Comparison of ENCODE assay signal across 20 cellular contexts in genomic region chr2:70099270-70099669, GRCh38.
"Had no signal": no experiment of that assay in that cellular context is flagged by ENCODE, and none has a peak within 500 bp of the region (broad histone marks: within the 10 kb centered on the region; RNA-seq: fewer than 3 reads in every experiment).

No MANE protein-coding gene starts in this region.

- H3K9me3 Mint-ChIP-seq: activated CD8-positive, alpha-beta T cell treated with anti-CD3 and anti-CD28 coated beads for 36 hours; activated T-helper 1 cell treated with anti-CD3 and anti-CD28 coated beads, Interleukin-12 subunit alpha, Interleukin-12 subunit beta, Interleukin-2, Interleukin-4 antibody, amounts not matched to agents 30 ng/mL and 10 ng/mL and 1 ng/mL, durations not matched to agents 14 hours and 24 hours and 36 hours; dendritic cell treated with granulocyte-macrophage colony-stimulating factor and Interleukin-4, amounts not matched to agents 40 ng/mL and 50 ng/mL, for 4 days; natural killer cell; neural progenitor cell; T-helper 1 cell treated with Interleukin-12 subunit alpha and Interleukin-12 subunit beta and Interleukin-4 antibody, amounts not matched to agents 30 μg/mL and 1 μg/mL, for 36 hours had no signal

- ATAC-seq: activated CD8-positive, alpha-beta T cell treated with anti-CD3 and anti-CD28 coated beads for 36 hours; foreskin keratinocyte; heart right ventricle; natural killer cell; psoas muscle had no signal

- H3K27me3 Mint-ChIP-seq: activated CD8-positive, alpha-beta T cell treated with anti-CD3 and anti-CD28 coated beads for 36 hours; dendritic cell treated with granulocyte-macrophage colony-stimulating factor and Interleukin-4, amounts not matched to agents 40 ng/mL and 50 ng/mL, for 4 days had no signal

- DNase-seq: activated CD4-positive, alpha-beta T cell treated with anti-CD3 and anti-CD28 coated beads for 48 hours; activated CD8-positive, alpha-beta T cell treated with anti-CD3 and anti-CD28 coated beads for 36 hours; activated gamma-delta T cell; activated naive CD4-positive, alpha-beta T cell treated with anti-CD3 and anti-CD28 coated beads, Interleukin-2, amount 50 U/mL, for 16 hours; central memory CD4-positive, alpha-beta T cell; endodermal cell; foreskin keratinocyte; heart right ventricle; midbrain; natural killer cell; occipital lobe; psoas muscle; stimulated activated CD4-positive, alpha-beta T cell treated with anti-CD3 and anti-CD28 coated beads, Interleukin-1b, Interleukin-23, amount 100 ng/mL, for 48 hours; stimulated activated naive CD4-positive, alpha-beta T cell treated with Interleukin-2 at 50 U/mL for 16 hours; T-helper 9 cell; trophoblast cell had no signal

- H3K4me3 Mint-ChIP-seq: activated CD8-positive, alpha-beta T cell treated with anti-CD3 and anti-CD28 coated beads for 36 hours; activated T-helper 1 cell treated with anti-CD3 and anti-CD28 coated beads, Interleukin-12 subunit alpha, Interleukin-12 subunit beta, Interleukin-2, Interleukin-4 antibody, amounts not matched to agents 30 ng/mL and 10 ng/mL and 1 ng/mL, durations not matched to agents 14 hours and 24 hours and 36 hours; dendritic cell treated with granulocyte-macrophage colony-stimulating factor and Interleukin-4, amounts not matched to agents 40 ng/mL and 50 ng/mL, for 4 days; endodermal cell; natural killer cell; neural progenitor cell; T-helper 1 cell treated with Interleukin-12 subunit alpha and Interleukin-12 subunit beta and Interleukin-4 antibody, amounts not matched to agents 30 μg/mL and 1 μg/mL, for 36 hours had no signal

- H3K36me3 Mint-ChIP-seq: natural killer cell had no signal

- H3K27ac Mint-ChIP-seq: activated T-helper 1 cell treated with anti-CD3 and anti-CD28 coated beads, Interleukin-12 subunit alpha, Interleukin-12 subunit beta, Interleukin-2, Interleukin-4 antibody, amounts not matched to agents 30 ng/mL and 10 ng/mL and 1 ng/mL, durations not matched to agents 14 hours and 24 hours and 36 hours; dendritic cell treated with granulocyte-macrophage colony-stimulating factor and Interleukin-4, amounts not matched to agents 40 ng/mL and 50 ng/mL, for 4 days; endodermal cell; natural killer cell; neural progenitor cell; T-helper 1 cell treated with Interleukin-12 subunit alpha and Interleukin-12 subunit beta and Interleukin-4 antibody, amounts not matched to agents 30 μg/mL and 1 μg/mL, for 36 hours had no signal
